ENCODE assay signal across 1 cellular context in genomic region chr3:48594431-48595049, GRCh38.
TF ChIP-seq lines count a peak whose summit lies in the region.

No MANE protein-coding gene starts in this region.

TF ChIP-seq in K562, 482 proteins besides CTCF, POLR2A, EP300 and RAD21:
- no peak for TF ChIP-seq NCOA1 (IDR thresholded peaks at IDR 0.05; ENCODE audit: low read depth)
- TF ChIP-seq, protein P1, sequence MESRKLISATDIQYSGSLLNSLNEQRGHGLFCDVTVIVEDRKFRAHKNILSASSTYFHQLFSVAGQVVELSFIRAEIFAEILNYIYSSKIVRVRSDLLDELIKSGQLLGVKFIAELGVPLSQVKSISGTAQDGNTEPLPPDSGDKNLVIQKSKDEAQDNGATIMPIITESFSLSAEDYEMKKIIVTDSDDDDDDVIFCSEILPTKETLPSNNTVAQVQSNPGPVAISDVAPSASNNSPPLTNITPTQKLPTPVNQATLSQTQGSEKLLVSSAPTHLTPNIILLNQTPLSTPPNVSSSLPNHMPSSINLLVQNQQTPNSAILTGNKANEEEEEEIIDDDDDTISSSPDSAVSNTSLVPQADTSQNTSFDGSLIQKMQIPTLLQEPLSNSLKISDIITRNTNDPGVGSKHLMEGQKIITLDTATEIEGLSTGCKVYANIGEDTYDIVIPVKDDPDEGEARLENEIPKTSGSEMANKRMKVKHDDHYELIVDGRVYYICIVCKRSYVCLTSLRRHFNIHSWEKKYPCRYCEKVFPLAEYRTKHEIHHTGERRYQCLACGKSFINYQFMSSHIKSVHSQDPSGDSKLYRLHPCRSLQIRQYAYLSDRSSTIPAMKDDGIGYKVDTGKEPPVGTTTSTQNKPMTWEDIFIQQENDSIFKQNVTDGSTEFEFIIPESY (CRISPR knock-in tag; IDR thresholded peaks at IDR 0.05), result peak; percentile 86
